In the genomic region with DNA sequence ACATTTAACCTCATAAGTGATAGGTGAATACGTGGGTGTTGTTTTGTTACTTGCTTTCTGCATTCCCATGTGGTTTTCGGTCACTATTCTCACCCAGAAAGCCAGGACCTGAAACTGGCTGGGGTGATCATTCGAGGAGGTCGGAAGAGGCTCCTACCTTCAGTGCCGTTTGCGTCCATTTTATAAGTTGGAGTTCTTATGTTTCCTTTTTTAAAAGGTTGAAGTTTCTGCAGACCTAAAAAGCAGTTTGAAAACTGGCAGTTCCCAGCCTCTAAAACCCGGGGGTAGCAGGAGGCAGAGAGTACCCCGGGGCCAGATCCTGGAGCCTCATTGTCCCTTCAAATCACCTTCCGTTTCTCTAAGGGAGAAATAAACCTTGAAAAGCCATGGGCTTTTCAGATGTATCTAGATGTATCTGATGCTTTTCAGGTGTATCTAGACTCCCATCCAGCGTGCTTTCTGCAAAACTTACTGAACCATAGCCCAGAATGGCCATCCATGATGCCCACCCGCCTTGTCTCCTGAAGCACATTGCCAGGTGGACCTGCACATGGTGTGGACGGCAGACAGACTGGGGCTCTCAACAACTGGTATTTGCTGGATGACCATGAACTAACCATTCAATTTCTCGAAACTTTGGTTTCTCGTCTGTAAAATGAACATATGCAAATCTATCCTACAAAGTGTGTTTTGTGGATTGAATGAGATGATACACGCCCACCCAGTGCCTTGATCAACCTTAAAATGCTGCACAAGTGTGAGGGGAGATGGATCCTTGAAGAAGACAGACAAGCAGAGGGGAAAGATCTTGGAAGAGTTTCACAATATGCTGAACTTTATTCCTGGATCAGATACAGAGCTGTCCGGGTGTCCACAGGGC, we compare ENCODE assay signal across 9 cellular contexts. TPM values are rescaled to one million over a fixed set of nuclear protein-coding genes. Genes with fewer than 3 reads are reported as not detected.
DNase-seq lines count a peak whose midpoint lies in the region; ATAC-seq and TF ChIP-seq lines count a peak whose summit lies in the region.
"Had no signal": no experiment of that assay in that cellular context is flagged by ENCODE, and none has a peak within 500 bp of the region (broad histone marks: within the 10 kb centered on the region; RNA-seq: fewer than 3 reads in every experiment).

No MANE protein-coding gene starts in this region.

- H3K27ac Mint-ChIP-seq in endodermal cell, result no peak overlapping the region

- ATAC-seq in sciatic nerve (no peak), HG02798 (IDR thresholded peaks at IDR 0.05; ENCODE audit: poor library complexity, unreplicated experiment) (no peak), left lobe of liver (no peak)

- peaks cover 64% of the 10 kb centered on the region for H3K27me3 Mint-ChIP-seq in endodermal cell (ENCODE audit: insufficient read depth)

- H3K36me3 Mint-ChIP-seq in endodermal cell (ENCODE audit: low read depth), result no peaks in the 10 kb centered on the region

- no peaks in the 10 kb centered on the region for H3K9me3 Mint-ChIP-seq in endodermal cell

- peak overlapping the region; percentile 73 for H3K4me3 Mint-ChIP-seq in endodermal cell

- no peak overlapping the region for H3K9ac ChIP-seq in endodermal cell (ENCODE audit: extremely low read depth, low read length, poor library complexity, severe bottlenecking)

- H3K36me3 ChIP-seq in Peyer's patch (no peaks in the 10 kb centered on the region), endodermal cell (ENCODE audit: control insufficient read depth, insufficient read depth, low read length) (no peaks in the 10 kb centered on the region)

- DNase-seq in GM12864 (ENCODE audit: low read depth), result no peak
- peak in 1 of 3 donors; percentile 50 for DNase-seq in Peyer's patch
- no peak for DNase-seq in endodermal cell
- peak; percentile 41 for DNase-seq in sciatic nerve (ENCODE audit: low spot score)
- DNase-seq in erythroblast (lab: John Stamatoyannopoulos, UW), result no peak
- DNase-seq in CD1c-positive myeloid dendritic cell (ENCODE audit: extremely low spot score), result no peak
- no peak for DNase-seq in left lobe of liver (ENCODE audit: low spot score)
- DNase-seq: NCI-H69 had no signal

- 90 to 98% methylated on average over 13 to 16 of the region's 16 CpGs for WGBS in endodermal cell (ENCODE audit: insufficient coverage in 1 of 2, insufficient read length in 1 of 2), 2 experiments

- TF ChIP-seq CTCF in GM12864 (IDR thresholded peaks at IDR 0.05; ENCODE audit: low read depth, low read length, missing control alignments) (no peak), Peyer's patch (IDR thresholded peaks at IDR 0.05) (no peak), endodermal cell (conservative IDR thresholded peaks at IDR 0.05) (no peak)

- H3K4me3 ChIP-seq in GM12864 (ENCODE audit: low read depth, low read length) (peak overlapping the region; percentile 72), Peyer's patch (peak overlapping the region; percentile 68 to 83 (median 79)), endodermal cell (ENCODE audit: low read length) (no peak overlapping the region)

- TF ChIP-seq POLR2A in Peyer's patch (IDR thresholded peaks at IDR 0.05) (no peak), erythroblast (IDR thresholded peaks at IDR 0.05; ENCODE audit: low read length) (no peak)

- peaks cover 0 to 35% (median 15%) of the 10 kb centered on the region in 4 donors for H3K4me1 ChIP-seq in Peyer's patch
- no peaks in the 10 kb centered on the region for H3K4me1 ChIP-seq in endodermal cell (ENCODE audit: control insufficient read depth, insufficient read depth, low read length)

- peak overlapping the region; percentile 84 to 95 (median 86) for H3K27ac ChIP-seq in Peyer's patch
- H3K27ac ChIP-seq in endodermal cell (ENCODE audit: low read depth, low read length), result no peak overlapping the region

- H3K4me1 Mint-ChIP-seq in endodermal cell, result no peaks in the 10 kb centered on the region

- H3K9me3 ChIP-seq in Peyer's patch, result no peaks in the 10 kb centered on the region
- H3K9me3 ChIP-seq in endodermal cell (ENCODE audit: control insufficient read depth, low read length), result no peaks in the 10 kb centered on the region

- H3K27me3 ChIP-seq in Peyer's patch (no peaks in the 10 kb centered on the region), endodermal cell (ENCODE audit: control insufficient read depth, insufficient read depth, low read length, poor library complexity, severe bottlenecking) (peaks cover 56% of the 10 kb centered on the region)

- intact Hi-C loops in sciatic nerve (cut with DNase I), result no loop called here

RNA-seq across cellular contexts. Expression of a gene that starts 1.3 kb away (rescaled TPM):
- total RNA-seq in Peyer's patch, result 100 to 1,000 TPM in 1 of 4 donors, 10 to 100 TPM in 3; 47.6 to 314 (median 80.8) TPM
- under 1 TPM; 0.64 to 0.97 TPM for total RNA-seq in endodermal cell
- polyA plus RNA-seq in endodermal cell (2013, experiment 1 of 2), result 0.21 TPM
- 0.12 TPM for polyA plus RNA-seq in endodermal cell (2013, experiment 2 of 2)
- total RNA-seq in sciatic nerve, result 60.1 TPM
- total RNA-seq in left lobe of liver, result 6.4 TPM

RNA-seq across cellular contexts. Expression of a gene that starts 28.9 kb away (rescaled TPM):
- total RNA-seq in Peyer's patch, result 1 to 10 TPM in 1 of 4 donors, not detected in 3; 2.5 TPM
- total RNA-seq in endodermal cell, result not detected
- polyA plus RNA-seq in endodermal cell (2013, experiment 1 of 2), result not detected
- polyA plus RNA-seq in endodermal cell (2013, experiment 2 of 2), result not detected
- total RNA-seq in sciatic nerve, result 8.2 TPM
- 3.8 TPM for total RNA-seq in left lobe of liver

RNA-seq across cellular contexts. Expression of a gene that starts 58.7 kb away (rescaled TPM):
- total RNA-seq in Peyer's patch, result 100 to 1,000 TPM in 3 of 4 donors, 10 to 100 TPM in 1; 86.0 to 143 (median 108) TPM
- 10 to 100 TPM; 21.5 to 40.6 TPM for total RNA-seq in endodermal cell
- polyA plus RNA-seq in endodermal cell (2013, experiment 1 of 2), result 51.1 TPM
- polyA plus RNA-seq in endodermal cell (2013, experiment 2 of 2), result 39.7 TPM
- 150 TPM for total RNA-seq in sciatic nerve
- total RNA-seq in left lobe of liver, result 122 TPM
